12 cellular contexts compared by ENCODE assay signal in the genomic region with DNA sequence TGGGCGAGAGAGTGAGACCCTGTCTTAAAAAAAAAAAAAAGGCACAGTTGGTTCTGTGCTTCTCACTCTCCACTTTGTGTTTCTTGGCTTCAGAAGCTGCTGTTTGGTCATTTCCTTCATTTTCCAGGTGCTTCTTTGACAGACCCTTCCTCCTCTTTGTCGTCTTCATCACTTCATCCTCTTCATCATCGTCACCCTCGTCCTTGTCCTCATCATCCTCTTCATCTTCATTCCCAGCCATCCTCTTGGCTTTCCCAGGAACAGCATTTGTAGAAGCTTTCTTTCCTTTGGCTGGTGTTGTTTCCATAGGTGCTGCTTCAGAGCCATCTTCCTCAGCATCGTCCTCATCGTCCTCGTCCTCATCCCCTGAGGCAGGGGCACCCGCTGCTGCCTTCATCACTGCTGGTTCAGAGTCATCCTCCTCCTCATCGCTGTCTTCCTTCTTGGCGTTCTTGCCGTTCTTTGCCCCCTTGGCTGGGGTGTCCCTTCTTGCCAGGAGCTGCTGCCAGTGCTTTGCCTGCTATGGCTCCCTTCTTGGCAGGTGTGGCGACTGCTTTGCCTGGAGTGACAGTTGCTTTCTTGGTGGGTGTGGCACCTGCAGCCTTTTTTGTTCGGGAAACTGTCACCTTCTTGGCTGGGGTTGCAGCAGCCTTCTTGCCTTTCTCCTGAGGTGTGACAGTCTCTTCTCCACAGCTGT. TPM values are rescaled to one million over a fixed set of nuclear protein-coding genes. Genes with fewer than 3 reads are reported as not detected.
DNase-seq lines count a peak whose midpoint lies in the region; ATAC-seq and TF ChIP-seq lines count a peak whose summit lies in the region.
"Had no signal": no experiment of that assay in that cellular context is flagged by ENCODE, and none has a peak within 500 bp of the region (broad histone marks: within the 10 kb centered on the region; RNA-seq: fewer than 3 reads in every experiment).

No MANE protein-coding gene starts in this region.

- no peak for TF ChIP-seq CTCF in OCI-LY7 (conservative IDR thresholded peaks at IDR 0.05; ENCODE audit: low read length)
- TF ChIP-seq CTCF in nephron progenitor cell (IDR thresholded peaks at IDR 0.05): no peak

- POLR2A ChIA-PET in activated naive CD8-positive, alpha-beta T cell treated with anti-CD3 and anti-CD28 coated beads, Interleukin-2, amount 10 ng/mL, durations not matched to agents 7 days and 5 days (lab: Charles Lee): interaction anchor here (0.7 kb wide), 1 partner anchor 21 kb away, joined by 4 read pairs; no protein-coding TSS in a partner anchor
- POLR2A ChIA-PET in OCI-LY7 (lab: Charles Lee): no interaction called here

- no TSS peak for BruUV-seq in OCI-LY7 (replicated peaks; lab: Mats Ljungman, UMichigan)

- no peak for DNase-seq in activated naive CD8-positive, alpha-beta T cell treated with anti-CD3 and anti-CD28 coated beads, Interleukin-2, amount 10 ng/mL, durations not matched to agents 7 days and 5 days
- DNase-seq in activated naive CD8-positive, alpha-beta T cell treated with anti-CD3 and anti-CD28 coated beads for 36 hours: no peak
- no peak for DNase-seq in OCI-LY7 (ENCODE audit: low spot score)
- no peak for DNase-seq in nephron progenitor cell
- no peak for DNase-seq in NCI-H526 (lab: John Stamatoyannopoulos, UW)
- no peak for DNase-seq in SHP77 treated with DMSO at 0.1 percent for 48 hours (lab: John Stamatoyannopoulos, UW)
- DNase-seq: H9, NCI-H1417, NCI-H2029 treated with DMSO at 0.1 percent for 48 hours, NCI-H510A had no signal

- intact Hi-C loops in OCI-LY7 (cut with micrococcal nuclease; ENCODE audit: unreplicated experiment): no loop called here

- H3K36me3 Mint-ChIP-seq in activated naive CD8-positive, alpha-beta T cell treated with anti-CD3 and anti-CD28 coated beads, Interleukin-2, amount 10 ng/mL, durations not matched to agents 7 days and 5 days: peaks cover 25% of the 10 kb centered on the region
- H3K36me3 Mint-ChIP-seq in activated naive CD8-positive, alpha-beta T cell treated with anti-CD3 and anti-CD28 coated beads for 36 hours: peaks cover 35% of the 10 kb centered on the region
- peaks cover 76% of the 10 kb centered on the region for H3K36me3 Mint-ChIP-seq in nephron progenitor cell (ENCODE audit: low read depth)

- no peak overlapping the region for H3K4me3 ChIP-seq in OCI-LY7 (ENCODE audit: low read depth, low read length, poor library complexity, severe bottlenecking)
- H3K4me3 ChIP-seq: A549 had no signal

- 0 out of 2 replicates have a peak, but pooled peaks cover 4% of the 10 kb centered on the region for H4K20me1 ChIP-seq in OCI-LY7 (ENCODE audit: insufficient read depth, low read length)

- no peaks in the 10 kb centered on the region for H3K9me3 Mint-ChIP-seq in activated naive CD8-positive, alpha-beta T cell treated with anti-CD3 and anti-CD28 coated beads, Interleukin-2, amount 10 ng/mL, durations not matched to agents 7 days and 5 days
- H3K9me3 Mint-ChIP-seq in activated naive CD8-positive, alpha-beta T cell treated with anti-CD3 and anti-CD28 coated beads for 36 hours: no peaks in the 10 kb centered on the region
- peaks cover 7% of the 10 kb centered on the region for H3K9me3 Mint-ChIP-seq in nephron progenitor cell
- H3K9me3 Mint-ChIP-seq: H9 had no signal

- peaks cover 16% of the 10 kb centered on the region for H3K4me1 ChIP-seq in OCI-LY7 (ENCODE audit: insufficient read depth, low read length, poor library complexity, severe bottlenecking)

- no peaks in the 10 kb centered on the region for H3K9me3 ChIP-seq in OCI-LY7 (ENCODE audit: low read length)
- H3K9me3 ChIP-seq: A549 had no signal

- H3K27ac Mint-ChIP-seq in activated naive CD8-positive, alpha-beta T cell treated with anti-CD3 and anti-CD28 coated beads, Interleukin-2, amount 10 ng/mL, durations not matched to agents 7 days and 5 days: peak overlapping the region; percentile 79
- H3K27ac Mint-ChIP-seq in activated naive CD8-positive, alpha-beta T cell treated with anti-CD3 and anti-CD28 coated beads for 36 hours: no peak overlapping the region
- peak overlapping the region; percentile 76 for H3K27ac Mint-ChIP-seq in nephron progenitor cell

- H3K79me2 ChIP-seq in OCI-LY7 (ENCODE audit: insufficient read depth, low read depth, low read length): peaks cover 47% of the 10 kb centered on the region

- peak overlapping the region; percentile 39 for H3K4me3 Mint-ChIP-seq in activated naive CD8-positive, alpha-beta T cell treated with anti-CD3 and anti-CD28 coated beads, Interleukin-2, amount 10 ng/mL, durations not matched to agents 7 days and 5 days
- no peak overlapping the region for H3K4me3 Mint-ChIP-seq in activated naive CD8-positive, alpha-beta T cell treated with anti-CD3 and anti-CD28 coated beads for 36 hours
- no peak overlapping the region for H3K4me3 Mint-ChIP-seq in nephron progenitor cell
- H3K4me3 Mint-ChIP-seq: H9 had no signal

- no peaks in the 10 kb centered on the region for H3K27me3 Mint-ChIP-seq in activated naive CD8-positive, alpha-beta T cell treated with anti-CD3 and anti-CD28 coated beads, Interleukin-2, amount 10 ng/mL, durations not matched to agents 7 days and 5 days
- H3K27me3 Mint-ChIP-seq in activated naive CD8-positive, alpha-beta T cell treated with anti-CD3 and anti-CD28 coated beads for 36 hours: no peaks in the 10 kb centered on the region
- peaks cover 17% of the 10 kb centered on the region for H3K27me3 Mint-ChIP-seq in nephron progenitor cell (ENCODE audit: low read depth, poor library complexity)

- H3K4me1 Mint-ChIP-seq in activated naive CD8-positive, alpha-beta T cell treated with anti-CD3 and anti-CD28 coated beads, Interleukin-2, amount 10 ng/mL, durations not matched to agents 7 days and 5 days: peaks cover 36% of the 10 kb centered on the region
- peaks cover 19% of the 10 kb centered on the region for H3K4me1 Mint-ChIP-seq in activated naive CD8-positive, alpha-beta T cell treated with anti-CD3 and anti-CD28 coated beads for 36 hours
- H3K4me1 Mint-ChIP-seq in nephron progenitor cell: peaks cover 26% of the 10 kb centered on the region

- no peak for ATAC-seq in activated naive CD8-positive, alpha-beta T cell treated with anti-CD3 and anti-CD28 coated beads, Interleukin-2, amount 10 ng/mL, durations not matched to agents 7 days and 5 days (ENCODE audit: low read depth)
- ATAC-seq: A549 had no signal

- CTCF ChIA-PET in OCI-LY7 (lab: Charles Lee; ENCODE audit: unreplicated experiment): interaction anchor here (0.6 kb wide), 1 partner anchor 24 kb away, joined by 3 read pairs; no protein-coding TSS in a partner anchor

- H3K4me2 ChIP-seq in OCI-LY7 (ENCODE audit: low read length): no peak overlapping the region
- H3K4me2 ChIP-seq: A549 had no signal

- H3K36me3 ChIP-seq in OCI-LY7 (ENCODE audit: insufficient read depth, low read length): peaks cover 79% of the 10 kb centered on the region

- no peak overlapping the region for H2AFZ ChIP-seq in OCI-LY7 (ENCODE audit: low read length)

- H3K9me2 ChIP-seq in OCI-LY7 (ENCODE audit: insufficient read depth, low read length): no peaks in the 10 kb centered on the region

- peak overlapping the region; percentile 3 for H3K27ac ChIP-seq in OCI-LY7 (ENCODE audit: low read depth, low read length, poor library complexity, severe bottlenecking)
- H3K27ac ChIP-seq: A549, C4-2B had no signal

RNA-seq across cellular contexts. Expression of gene RABL6, which starts 7.1 kb away (rescaled TPM):
- 10 to 100 TPM; 91.1 to 98.4 TPM for total RNA-seq in activated naive CD8-positive, alpha-beta T cell treated with anti-CD3 and anti-CD28 coated beads, Interleukin-2, amount 10 ng/mL, durations not matched to agents 7 days and 5 days
- 10 to 100 TPM; 87.0 to 88.3 TPM for total RNA-seq in activated naive CD8-positive, alpha-beta T cell treated with anti-CD3 and anti-CD28 coated beads for 36 hours
- 97.0 and 113 TPM in 2 replicates for total RNA-seq in OCI-LY7 (2014; rRNA removed; shearing (Covaris generic))
- total RNA-seq in OCI-LY7 (2022): 126 and 133 TPM in 2 replicates

RNA-seq across cellular contexts. Expression of gene CCDC183, which starts 18.7 kb away (rescaled TPM):
- 1 to 10 TPM; 1.7 to 2.2 TPM for total RNA-seq in activated naive CD8-positive, alpha-beta T cell treated with anti-CD3 and anti-CD28 coated beads, Interleukin-2, amount 10 ng/mL, durations not matched to agents 7 days and 5 days
- total RNA-seq in activated naive CD8-positive, alpha-beta T cell treated with anti-CD3 and anti-CD28 coated beads for 36 hours: under 1 TPM in 1 of 2 experiments, not detected in 1; 0.43 TPM
- total RNA-seq in OCI-LY7 (2014; rRNA removed; shearing (Covaris generic)): 1.3 and 2.2 TPM in 2 replicates
- total RNA-seq in OCI-LY7 (2022): 0.44 and 0.88 TPM in 2 replicates

RNA-seq across cellular contexts. Expression of gene TMEM141, which starts 23.7 kb away (rescaled TPM):
- 10 to 100 TPM; 37.5 to 43.6 TPM for total RNA-seq in activated naive CD8-positive, alpha-beta T cell treated with anti-CD3 and anti-CD28 coated beads, Interleukin-2, amount 10 ng/mL, durations not matched to agents 7 days and 5 days
- 10 to 100 TPM; 49.3 to 49.6 TPM for total RNA-seq in activated naive CD8-positive, alpha-beta T cell treated with anti-CD3 and anti-CD28 coated beads for 36 hours
- total RNA-seq in OCI-LY7 (2014; rRNA removed; shearing (Covaris generic)): 61.9 and 70.2 TPM in 2 replicates
- total RNA-seq in OCI-LY7 (2022): 41.5 and 43.2 TPM in 2 replicates

RNA-seq across cellular contexts. Expression of gene AJM1, which starts 27.4 kb away (rescaled TPM):
- total RNA-seq in activated naive CD8-positive, alpha-beta T cell treated with anti-CD3 and anti-CD28 coated beads, Interleukin-2, amount 10 ng/mL, durations not matched to agents 7 days and 5 days: 1 to 10 TPM; 6.6 to 6.7 TPM
- total RNA-seq in activated naive CD8-positive, alpha-beta T cell treated with anti-CD3 and anti-CD28 coated beads for 36 hours: 1 to 10 TPM; 2.8 to 3.1 TPM
- 2.4 and 2.5 TPM in 2 replicates for total RNA-seq in OCI-LY7 (2014; rRNA removed; shearing (Covaris generic))
- 4.6 and 5.1 TPM in 2 replicates for total RNA-seq in OCI-LY7 (2022)

RNA-seq across cellular contexts. Expression of gene PHPT1, which starts 34.3 kb away (rescaled TPM):
- total RNA-seq in activated naive CD8-positive, alpha-beta T cell treated with anti-CD3 and anti-CD28 coated beads, Interleukin-2, amount 10 ng/mL, durations not matched to agents 7 days and 5 days: 10 to 100 TPM; 80.5 to 89.0 TPM
- 10 to 100 TPM; 93.0 to 97.8 TPM for total RNA-seq in activated naive CD8-positive, alpha-beta T cell treated with anti-CD3 and anti-CD28 coated beads for 36 hours
- 56.9 and 81.9 TPM in 2 replicates for total RNA-seq in OCI-LY7 (2014; rRNA removed; shearing (Covaris generic))
- 42.4 and 49.9 TPM in 2 replicates for total RNA-seq in OCI-LY7 (2022)
